Comparison of ENCODE assay signal across 8 cellular contexts in genomic region chr3:108489776-108490175, GRCh38. TPM values are rescaled to one million over a fixed set of nuclear protein-coding genes. Genes with fewer than 3 reads are reported as not detected.
DNase-seq lines count a peak whose midpoint lies in the region; ATAC-seq, FAIRE-seq and TF ChIP-seq lines count a peak whose summit lies in the region.

No MANE protein-coding gene starts in this region.

- no peaks in the 10 kb centered on the region for H3K27me3 Mint-ChIP-seq in astrocyte (ENCODE audit: low read depth, unreplicated experiment)

- DNase-seq in D341Med (ENCODE audit: low spot score) (peak; percentile 58), NOMO-1 treated with dmso at 0.1 percent for 144 hours (lab: John Stamatoyannopoulos, UW; ENCODE audit: unreplicated experiment) (peak; percentile 5), astrocyte (ENCODE audit: low read depth) (peak; percentile 19), hippocampal formation (lab: John Stamatoyannopoulos, UW) (peak; percentile 4 to 59), mesenteric fat pad (ENCODE audit: low spot score) (no peak)
- peak; percentile 7 for DNase-seq in stimulated activated CD4-positive, alpha-beta T cell treated with anti-CD3 and anti-CD28 coated beads, Interleukin-2, amount 100 ng/mL, for 4 hours (ENCODE audit: low read depth)

- no peak overlapping the region for H3K27ac ChIP-seq in astrocyte (ENCODE audit: low read depth, low read length)

- no peak overlapping the region for H3K4me3 Mint-ChIP-seq in astrocyte (ENCODE audit: unreplicated experiment)

- no peaks in the 10 kb centered on the region for H3K36me3 ChIP-seq in astrocyte (ENCODE audit: insufficient read depth, low read length)

- no peak overlapping the region for H3K4me3 ChIP-seq in astrocyte (ENCODE audit: insufficient read depth, low read depth, low read length)

- no peak overlapping the region for H3K27ac Mint-ChIP-seq in astrocyte (ENCODE audit: unreplicated experiment)

- peak; percentile 76 for TF ChIP-seq CTCF in astrocyte (IDR thresholded peaks at IDR 0.05; ENCODE audit: insufficient read depth, low read depth, low read length)

- H3K4me2 ChIP-seq in astrocyte (ENCODE audit: low read length), result no peak overlapping the region

- no peaks in the 10 kb centered on the region for H3K79me2 ChIP-seq in astrocyte (ENCODE audit: insufficient read depth, low read length)

- ATAC-seq in GM19035 (IDR thresholded peaks at IDR 0.05; ENCODE audit: unreplicated experiment) (peak; percentile 66), HG03469 (IDR thresholded peaks at IDR 0.05; ENCODE audit: unreplicated experiment) (peak; percentile 86)

- no peaks in the 10 kb centered on the region for H3K27me3 ChIP-seq in astrocyte (ENCODE audit: insufficient read depth, low read length)

- H3K36me3 Mint-ChIP-seq in astrocyte (ENCODE audit: low read depth, unreplicated experiment), result no peaks in the 10 kb centered on the region

- H3K9me3 Mint-ChIP-seq in astrocyte (ENCODE audit: unreplicated experiment), result no peaks in the 10 kb centered on the region

- FAIRE-seq in astrocyte (lab: Jason Lieb, UNC), result peak; percentile 92

- H2AFZ ChIP-seq in astrocyte (ENCODE audit: low read depth, low read length), result no peak overlapping the region

- H4K20me1 ChIP-seq in astrocyte (ENCODE audit: insufficient read depth, low read length), result no peaks in the 10 kb centered on the region

- peaks cover 5% of the 10 kb centered on the region for H3K4me1 ChIP-seq in astrocyte (ENCODE audit: insufficient read depth, low read length)

- H3K4me1 Mint-ChIP-seq in astrocyte (ENCODE audit: low read depth, unreplicated experiment), result peaks cover 18% of the 10 kb centered on the region

- no peak overlapping the region for H3K9ac ChIP-seq in astrocyte (ENCODE audit: low read length)

- H3K9me3 ChIP-seq in astrocyte (ENCODE audit: insufficient read depth, low read depth, low read length), result no peaks in the 10 kb centered on the region

RNA-seq across cellular contexts. Expression of gene MYH15, which starts 20.6 kb away (rescaled TPM):
- total RNA-seq in astrocyte (0.36 and 0.59 TPM in 2 replicates), mesenteric fat pad (0.29 TPM)
